Comparison of ENCODE assay signal across 9 cellular contexts in genomic region chr5:179823937-179824744, GRCh38. TPM values are rescaled to one million over a fixed set of nuclear protein-coding genes. Genes with fewer than 3 reads are reported as not detected.
DNase-seq lines count a peak whose midpoint lies in the region; ATAC-seq and TF ChIP-seq lines count a peak whose summit lies in the region.
"Had no signal": no experiment of that assay in that cellular context is flagged by ENCODE, and none has a peak within 500 bp of the region (broad histone marks: within the 10 kb centered on the region; RNA-seq: fewer than 3 reads in every experiment).

No MANE protein-coding gene starts in this region.

- in situ Hi-C loops in Panc1 (cut with HindIII; ENCODE audit: low pct_unique_long_range_greater_than_20kb, low sequenced_read_pairs) (no loop called here), gastrocnemius medialis (cut with MboI; ENCODE audit: low sequenced_read_pairs in 4 of 4) (no loop called here)

- no peaks in the 10 kb centered on the region for H3K9me3 Mint-ChIP-seq in dendritic cell treated with granulocyte-macrophage colony-stimulating factor and Interleukin-4, amounts not matched to agents 40 ng/mL and 50 ng/mL, for 4 days
- H3K9me3 Mint-ChIP-seq: nephron progenitor cell had no signal

- H3K27ac ChIP-seq in Panc1 (ENCODE audit: low read length) (peak overlapping the region; percentile 62; the same call in 1 of the 2 replicates), gastrocnemius medialis (peak overlapping the region; percentile 95 to 100 (median 99))

- H3K4me3 ChIP-seq in Panc1 (ENCODE audit: low read depth in 2 of 2, low read length in 2 of 2) = peak overlapping the region; percentile 73 to 95
- H3K4me3 ChIP-seq in gastrocnemius medialis = peak overlapping the region in 3 of 4 donors; percentile 18 to 90 (median 89)

- no TSS peak for BruUV-seq in Panc1 (replicated peaks; lab: Mats Ljungman, UMichigan)

- peak overlapping the region; percentile 14 for H3K27ac Mint-ChIP-seq in dendritic cell treated with granulocyte-macrophage colony-stimulating factor and Interleukin-4, amounts not matched to agents 40 ng/mL and 50 ng/mL, for 4 days

- H3K9me3 ChIP-seq in Panc1 (ENCODE audit: control insufficient read depth, insufficient read depth, low read depth, low read length) (no peaks in the 10 kb centered on the region), gastrocnemius medialis (no peaks in the 10 kb centered on the region)

- TF ChIP-seq POLR2A in gastrocnemius medialis (IDR thresholded peaks at IDR 0.05) = no peak

- H3K36me3 Mint-ChIP-seq in dendritic cell treated with granulocyte-macrophage colony-stimulating factor and Interleukin-4, amounts not matched to agents 40 ng/mL and 50 ng/mL, for 4 days (ENCODE audit: low read depth) = peaks cover 86% of the 10 kb centered on the region

- no peak for DNase-seq in Panc1 (ENCODE audit: low read depth, low spot score)
- DNase-seq in gastrocnemius medialis = no peak
- no peak for DNase-seq in SHP77 (lab: John Stamatoyannopoulos, UW)
- no peak for DNase-seq in NCI-H1930 (lab: John Stamatoyannopoulos, UW)
- no peak for DNase-seq in NCI-H2196 (lab: John Stamatoyannopoulos, UW; ENCODE audit: unreplicated experiment)
- DNase-seq: activated effector memory CD4-positive, alpha-beta T cell treated with Interleukin-2 at 50 U/mL for 16 hours; NCI-H2107; nephron progenitor cell had no signal

- POLR2A ChIA-PET in Panc1 (lab: Charles Lee) = no interaction called here

- no peak for TF ChIP-seq CTCF in Panc1 (IDR thresholded peaks at IDR 0.05)
- no peak for TF ChIP-seq CTCF in gastrocnemius medialis (IDR thresholded peaks at IDR 0.05 in 4 of 5, conservative IDR thresholded peaks at IDR 0.05 in 1 of 5)

- peaks cover 86% of the 10 kb centered on the region for H3K4me1 Mint-ChIP-seq in dendritic cell treated with granulocyte-macrophage colony-stimulating factor and Interleukin-4, amounts not matched to agents 40 ng/mL and 50 ng/mL, for 4 days (ENCODE audit: low read depth)

- no peaks in the 10 kb centered on the region for H3K27me3 Mint-ChIP-seq in dendritic cell treated with granulocyte-macrophage colony-stimulating factor and Interleukin-4, amounts not matched to agents 40 ng/mL and 50 ng/mL, for 4 days

- intact Hi-C loops in Panc1 (cut with micrococcal nuclease; ENCODE audit: unreplicated experiment) = no loop called here
- intact Hi-C loops in dendritic cell treated with granulocyte-macrophage colony-stimulating factor and Interleukin-4, amounts not matched to agents 40 ng/mL and 50 ng/mL, for 4 days (cut with micrococcal nuclease) = no loop called here
- intact Hi-C loops in gastrocnemius medialis (cut with DNase I; ENCODE audit: low total_unique reads) = no loop called here

- no peak overlapping the region for H3K4me3 Mint-ChIP-seq in dendritic cell treated with granulocyte-macrophage colony-stimulating factor and Interleukin-4, amounts not matched to agents 40 ng/mL and 50 ng/mL, for 4 days

- ATAC-seq in Panc1 (no peak), gastrocnemius medialis (no peak)

- peaks cover 74% of the 10 kb centered on the region for H3K4me1 ChIP-seq in Panc1 (ENCODE audit: control insufficient read depth, insufficient read depth, low read length)
- peaks cover 62 to 67% of the 10 kb centered on the region in 2 donors for H3K4me1 ChIP-seq in gastrocnemius medialis

- no peaks in the 10 kb centered on the region for H3K27me3 ChIP-seq in Panc1 (ENCODE audit: control insufficient read depth, insufficient read depth, low read length)
- no peaks in the 10 kb centered on the region for H3K27me3 ChIP-seq in gastrocnemius medialis

- CTCF ChIA-PET in Panc1 (lab: Charles Lee) = no interaction called here

- H3K36me3 ChIP-seq in Panc1 (ENCODE audit: control insufficient read depth, insufficient read depth, low read length) = peaks cover 12% of the 10 kb centered on the region
- peaks cover 10 to 72% of the 10 kb centered on the region in 2 donors for H3K36me3 ChIP-seq in gastrocnemius medialis

RNA-seq across cellular contexts. Expression of gene SQSTM1, which starts 3.4 kb away (rescaled TPM):
- total RNA-seq in Panc1 (2021; ENCODE audit: unreplicated experiment) (985 TPM), gastrocnemius medialis (1,000 to 10,000 TPM; 1,080 to 1,340 (median 1,178) TPM)
- 958 TPM for polyA plus RNA-seq in Panc1 (2012; ENCODE audit: insufficient read length)

RNA-seq across cellular contexts. Expression of gene MGAT4B, which starts 17.5 kb away (rescaled TPM):
- total RNA-seq in Panc1 (2021; ENCODE audit: unreplicated experiment) = 406 TPM
- 616 TPM for polyA plus RNA-seq in Panc1 (2012; ENCODE audit: insufficient read length)
- total RNA-seq in gastrocnemius medialis = 10 to 100 TPM; 28.3 to 86.0 (median 61.4) TPM

RNA-seq across cellular contexts. Expression of gene LTC4S, which starts 30.4 kb away (rescaled TPM):
- total RNA-seq in Panc1 (2021; ENCODE audit: unreplicated experiment) (0.69 TPM), gastrocnemius medialis (10 to 100 TPM in 1 of 4 donors, 1 to 10 TPM in 3; 1.7 to 12.6 (median 5.6) TPM)
- polyA plus RNA-seq in Panc1 (2012; ENCODE audit: insufficient read length) = 1.2 TPM

RNA-seq across cellular contexts. Expression of gene MRNIP, which starts 34.5 kb away (rescaled TPM):
- total RNA-seq in Panc1 (2021; ENCODE audit: unreplicated experiment) (33.0 TPM), gastrocnemius medialis (10 to 100 TPM in 1 of 4 donors, 1 to 10 TPM in 3; 2.9 to 16.1 (median 8.3) TPM)
- polyA plus RNA-seq in Panc1 (2012; ENCODE audit: insufficient read length) = 21.9 TPM
